ENCODE assay signal across 8 cellular contexts in the genomic region with DNA sequence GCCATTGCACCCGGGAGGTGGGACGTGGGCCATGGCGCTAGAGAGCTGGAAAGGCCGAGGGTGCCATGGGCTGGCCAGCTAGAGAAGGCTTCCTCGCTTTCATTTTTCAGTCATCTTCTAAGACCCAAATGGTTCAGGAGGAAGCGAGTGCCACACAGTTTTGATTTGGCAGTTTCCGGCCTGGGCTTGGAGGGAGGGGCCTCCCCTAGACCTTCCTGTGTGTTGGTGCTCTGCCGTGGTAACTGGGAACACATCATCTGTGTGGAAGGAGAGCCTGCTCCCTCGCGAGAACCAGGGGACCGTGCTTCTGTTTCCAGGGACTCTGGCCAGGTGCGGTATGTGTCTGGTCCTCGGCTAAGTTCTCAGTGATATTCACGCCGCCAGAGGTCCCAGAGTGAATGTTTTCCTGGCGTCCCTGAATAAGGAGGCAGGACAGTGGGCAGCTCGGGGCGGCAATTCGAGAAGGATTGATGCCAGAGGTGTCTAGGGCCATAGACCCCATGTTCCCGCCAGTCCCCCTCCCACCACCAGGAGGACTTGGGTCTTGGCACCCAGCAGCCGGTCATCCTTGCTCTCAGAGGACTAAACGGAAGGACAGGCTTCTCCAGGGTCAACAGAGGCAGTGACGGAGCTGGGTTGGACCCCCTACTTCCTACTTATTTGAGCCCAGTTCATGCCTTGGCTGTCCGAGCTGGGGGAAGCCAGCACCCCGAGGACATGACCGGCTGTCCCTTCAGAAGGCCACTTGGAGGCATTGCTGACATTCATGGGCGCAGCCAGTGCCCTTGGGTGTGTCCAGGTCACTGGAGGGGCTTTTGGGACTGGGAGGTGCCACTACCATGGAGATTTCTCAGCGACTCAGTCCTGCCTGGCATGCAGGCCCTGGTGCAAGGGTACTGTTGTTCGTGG. TPM values are rescaled to one million over a fixed set of nuclear protein-coding genes. Genes with fewer than 3 reads are reported as not detected.
DNase-seq lines count a peak whose midpoint lies in the region; ATAC-seq and TF ChIP-seq lines count a peak whose summit lies in the region.

No MANE protein-coding gene starts in this region.

- H2AFZ ChIP-seq in osteoblast (ENCODE audit: low read length): no peak overlapping the region

- no peaks in the 10 kb centered on the region for H3K9me3 ChIP-seq in CD8-positive, alpha-beta memory T cell (ENCODE audit: low read length)
- H3K9me3 ChIP-seq in osteoblast (ENCODE audit: low read depth, low read length): no peaks in the 10 kb centered on the region

- peaks cover 3% of the 10 kb centered on the region for H4K20me1 ChIP-seq in osteoblast (ENCODE audit: insufficient read depth, low read length)

- no peaks in the 10 kb centered on the region for H3K36me3 ChIP-seq in CD8-positive, alpha-beta memory T cell (ENCODE audit: insufficient read depth, low read length)
- no peaks in the 10 kb centered on the region for H3K36me3 ChIP-seq in osteoblast (ENCODE audit: insufficient read depth, low read length)

- peak; percentile 30 for ATAC-seq in activated naive CD8-positive, alpha-beta T cell treated with anti-CD3 and anti-CD28 coated beads, Interleukin-2, amount 10 ng/mL, durations not matched to agents 7 days and 5 days (ENCODE audit: low read depth)
- ATAC-seq in GM21825 (IDR thresholded peaks at IDR 0.05; ENCODE audit: unreplicated experiment) (no peak), GM21423 (IDR thresholded peaks at IDR 0.05; ENCODE audit: unreplicated experiment) (no peak), GM19023 (IDR thresholded peaks at IDR 0.05; ENCODE audit: unreplicated experiment) (no peak)

- peaks cover 39 to 67% (median 48%) of the 10 kb centered on the region in 3 donors for H3K4me1 Mint-ChIP-seq in CD8-positive, alpha-beta memory T cell
- H3K4me1 Mint-ChIP-seq in T-helper 1 cell treated with Interleukin-12 subunit alpha and Interleukin-12 subunit beta and Interleukin-4 antibody, amounts not matched to agents 30 μg/mL and 1 μg/mL, for 36 hours (ENCODE audit: low read depth): peaks cover 25% of the 10 kb centered on the region
- peaks cover 27% of the 10 kb centered on the region for H3K4me1 Mint-ChIP-seq in activated naive CD8-positive, alpha-beta T cell treated with anti-CD3 and anti-CD28 coated beads, Interleukin-2, amount 10 ng/mL, durations not matched to agents 7 days and 5 days

- H3K27me3 ChIP-seq in CD8-positive, alpha-beta memory T cell (ENCODE audit: insufficient read depth, low read length, poor library complexity, severe bottlenecking): no peaks in the 10 kb centered on the region
- H3K27me3 ChIP-seq in osteoblast (ENCODE audit: insufficient read depth, low read length): no peaks in the 10 kb centered on the region

- H3K27ac Mint-ChIP-seq in CD8-positive, alpha-beta memory T cell: peak overlapping the region; percentile 89 to 98 (median 94)
- peak overlapping the region; percentile 98 for H3K27ac Mint-ChIP-seq in T-helper 1 cell treated with Interleukin-12 subunit alpha and Interleukin-12 subunit beta and Interleukin-4 antibody, amounts not matched to agents 30 μg/mL and 1 μg/mL, for 36 hours
- peak overlapping the region; percentile 95 for H3K27ac Mint-ChIP-seq in activated naive CD8-positive, alpha-beta T cell treated with anti-CD3 and anti-CD28 coated beads, Interleukin-2, amount 10 ng/mL, durations not matched to agents 7 days and 5 days

- peaks cover 32% of the 10 kb centered on the region for H3K4me1 ChIP-seq in CD8-positive, alpha-beta memory T cell (ENCODE audit: insufficient read depth, low read length)
- peaks cover 15% of the 10 kb centered on the region for H3K4me1 ChIP-seq in osteoblast (ENCODE audit: insufficient read depth, low read length)

- H3K4me3 Mint-ChIP-seq in CD8-positive, alpha-beta memory T cell: peak overlapping the region; percentile 93 to 99 (median 96)
- peak overlapping the region; percentile 93 for H3K4me3 Mint-ChIP-seq in T-helper 1 cell treated with Interleukin-12 subunit alpha and Interleukin-12 subunit beta and Interleukin-4 antibody, amounts not matched to agents 30 μg/mL and 1 μg/mL, for 36 hours
- peak overlapping the region; percentile 97 for H3K4me3 Mint-ChIP-seq in activated naive CD8-positive, alpha-beta T cell treated with anti-CD3 and anti-CD28 coated beads, Interleukin-2, amount 10 ng/mL, durations not matched to agents 7 days and 5 days

- H3K36me3 Mint-ChIP-seq in CD8-positive, alpha-beta memory T cell: peaks cover 0 to 30% (median 0%) of the 10 kb centered on the region in 3 donors
- peaks cover 7% of the 10 kb centered on the region for H3K36me3 Mint-ChIP-seq in T-helper 1 cell treated with Interleukin-12 subunit alpha and Interleukin-12 subunit beta and Interleukin-4 antibody, amounts not matched to agents 30 μg/mL and 1 μg/mL, for 36 hours (ENCODE audit: low read depth)
- H3K36me3 Mint-ChIP-seq in activated naive CD8-positive, alpha-beta T cell treated with anti-CD3 and anti-CD28 coated beads, Interleukin-2, amount 10 ng/mL, durations not matched to agents 7 days and 5 days: peaks cover 6% of the 10 kb centered on the region

- TF ChIP-seq CTCF in osteoblast (IDR thresholded peaks at IDR 0.05; ENCODE audit: extremely low read depth, low read depth, low read length): no peak

- POLR2A ChIA-PET in CD8-positive, alpha-beta memory T cell (lab: Charles Lee): interaction anchor here (4.0 kb wide), 1 partner anchor 31 kb away, joined by 42 read pairs; no protein-coding TSS in a partner anchor
- POLR2A ChIA-PET in activated naive CD8-positive, alpha-beta T cell treated with anti-CD3 and anti-CD28 coated beads, Interleukin-2, amount 10 ng/mL, durations not matched to agents 7 days and 5 days (lab: Charles Lee): interaction anchor here (1.0 to 5.7 kb wide), 4 partner anchors 32 to 205 kb away, joined by 3 to 101 read pairs (median 5); no protein-coding TSS in a partner anchor

- H3K4me3 ChIP-seq in CD8-positive, alpha-beta memory T cell (ENCODE audit: low read length): peak overlapping the region; percentile 93
- H3K4me3 ChIP-seq in osteoblast (ENCODE audit: insufficient read depth, low read length): no peak overlapping the region

- no peaks in the 10 kb centered on the region for H3K9me3 Mint-ChIP-seq in CD8-positive, alpha-beta memory T cell
- no peaks in the 10 kb centered on the region for H3K9me3 Mint-ChIP-seq in T-helper 1 cell treated with Interleukin-12 subunit alpha and Interleukin-12 subunit beta and Interleukin-4 antibody, amounts not matched to agents 30 μg/mL and 1 μg/mL, for 36 hours
- no peaks in the 10 kb centered on the region for H3K9me3 Mint-ChIP-seq in activated naive CD8-positive, alpha-beta T cell treated with anti-CD3 and anti-CD28 coated beads, Interleukin-2, amount 10 ng/mL, durations not matched to agents 7 days and 5 days

- peaks cover 9% of the 10 kb centered on the region for H3K79me2 ChIP-seq in osteoblast (ENCODE audit: insufficient read depth, low read length)

- no peak overlapping the region for H3K4me2 ChIP-seq in osteoblast (ENCODE audit: insufficient read depth, low read length)

- DNase-seq in CD8-positive, alpha-beta memory T cell: peak; percentile 48 to 81 (median 69)
- peak; percentile 62 for DNase-seq in activated naive CD8-positive, alpha-beta T cell treated with anti-CD3 and anti-CD28 coated beads, Interleukin-2, amount 10 ng/mL, durations not matched to agents 7 days and 5 days
- peak; percentile 72 for DNase-seq in osteoblast (ENCODE audit: insufficient read length, low spot score, missing footprints)
- DNase-seq in foreskin melanocyte: no peak

- H3K27ac ChIP-seq in CD8-positive, alpha-beta memory T cell (ENCODE audit: low read depth, low read length): peak overlapping the region; percentile 79
- H3K27ac ChIP-seq in osteoblast (ENCODE audit: low read depth, low read length): no peak overlapping the region

- peaks cover 0 to 3% of the 10 kb centered on the region in 2 donors for H3K27me3 Mint-ChIP-seq in CD8-positive, alpha-beta memory T cell
- no peaks in the 10 kb centered on the region for H3K27me3 Mint-ChIP-seq in T-helper 1 cell treated with Interleukin-12 subunit alpha and Interleukin-12 subunit beta and Interleukin-4 antibody, amounts not matched to agents 30 μg/mL and 1 μg/mL, for 36 hours (ENCODE audit: low read depth)
- no peaks in the 10 kb centered on the region for H3K27me3 Mint-ChIP-seq in activated naive CD8-positive, alpha-beta T cell treated with anti-CD3 and anti-CD28 coated beads, Interleukin-2, amount 10 ng/mL, durations not matched to agents 7 days and 5 days

- CTCF ChIA-PET in CD8-positive, alpha-beta memory T cell (lab: Charles Lee): interaction anchor here (1.3 to 2.7 kb wide), 3 partner anchors 29 to 39 kb away, joined by 4 to 23 read pairs (median 7); no protein-coding TSS in a partner anchor

RNA-seq across cellular contexts. Expression of a gene that starts 2.7 kb away (rescaled TPM):
- total RNA-seq in CD8-positive, alpha-beta memory T cell: 10 to 100 TPM; 11.2 to 11.5 TPM
- polyA plus RNA-seq in CD8-positive, alpha-beta memory T cell: 1.2 TPM
- 10 to 100 TPM; 16.4 to 17.5 TPM for total RNA-seq in activated naive CD8-positive, alpha-beta T cell treated with anti-CD3 and anti-CD28 coated beads, Interleukin-2, amount 10 ng/mL, durations not matched to agents 7 days and 5 days
- 6.5 and 8.0 TPM in 2 replicates for total RNA-seq in osteoblast

RNA-seq across cellular contexts. Expression of a gene that starts 50.7 kb away (rescaled TPM):
- 100 to 1,000 TPM; 171 TPM for total RNA-seq in CD8-positive, alpha-beta memory T cell
- 52.6 TPM for polyA plus RNA-seq in CD8-positive, alpha-beta memory T cell
- total RNA-seq in activated naive CD8-positive, alpha-beta T cell treated with anti-CD3 and anti-CD28 coated beads, Interleukin-2, amount 10 ng/mL, durations not matched to agents 7 days and 5 days: 100 to 1,000 TPM; 290 to 307 TPM
- total RNA-seq in osteoblast: 5.0 and 5.8 TPM in 2 replicates

Comparison
In these comparisons a context has a peak if more than half of its experiments do, and no peak if none do; other contexts are left out.
1. RNA of a gene that starts 50.7 kb away (total RNA-seq): 290 to 307 TPM in activated naive CD8-positive, alpha-beta T cell treated with anti-CD3 and anti-CD28 coated beads, Interleukin-2, amount 10 ng/mL, durations not matched to agents 7 days and 5 days and 171 TPM in CD8-positive, alpha-beta memory T cell; 5.0 to 5.8 TPM in osteoblast; every median in the first group is over 10 times any median in the second.
2. Peak in every context shown above with its lines, with median percentiles within 50 percentile points of each other: H3K27ac Mint-ChIP-seq and H3K4me3 Mint-ChIP-seq.